In genomic region chr7:2869981-2870380, GRCh38 we compare ENCODE assay signal across 10 cellular contexts. TPM values are rescaled to one million over a fixed set of nuclear protein-coding genes. Genes with fewer than 3 reads are reported as not detected.
DNase-seq lines count a peak whose midpoint lies in the region; ATAC-seq and TF ChIP-seq lines count a peak whose summit lies in the region.
"Had no signal": no experiment of that assay in that cellular context is flagged by ENCODE, and none has a peak within 500 bp of the region (broad histone marks: within the 10 kb centered on the region; RNA-seq: fewer than 3 reads in every experiment).

No MANE protein-coding gene starts in this region.

- H2AK5ac ChIP-seq in mesendoderm (ENCODE audit: low read length) = no peak overlapping the region

- no peak overlapping the region for H3K4ac ChIP-seq in mesendoderm (ENCODE audit: low read depth, low read length)

- H3K4me2 ChIP-seq in mesendoderm (ENCODE audit: low read length) = no peak overlapping the region

- ATAC-seq in CD8-positive, alpha-beta T cell = no peak
- ATAC-seq in WTC11 (no peak), HG03097 (IDR thresholded peaks at IDR 0.05; ENCODE audit: low FRiP score, unreplicated experiment) (no peak)

- H3K9ac ChIP-seq in mesendoderm (ENCODE audit: low read length) = no peak overlapping the region

- H3K27ac Mint-ChIP-seq in CD8-positive, alpha-beta T cell = no peak overlapping the region
- peak overlapping the region; percentile 71 for H3K27ac Mint-ChIP-seq in WTC11

- H3K27ac ChIP-seq in CD8-positive, alpha-beta T cell (ENCODE audit: low read depth, low read length) = no peak overlapping the region
- H3K27ac ChIP-seq in mesendoderm (ENCODE audit: low read depth, low read length) = no peak overlapping the region
- H3K27ac ChIP-seq in substantia nigra (ENCODE audit: low read depth, low read length, poor library complexity, severe bottlenecking) = no peak overlapping the region
- H3K27ac ChIP-seq in tibial artery = no peak overlapping the region

- H3K79me1 ChIP-seq in mesendoderm (ENCODE audit: low read length) = no peaks in the 10 kb centered on the region

- POLR2A ChIA-PET in CD8-positive, alpha-beta T cell (lab: Charles Lee) = interaction anchor here (0.7 kb wide), 1 partner anchor 199 kb away, joined by 3 read pairs; no protein-coding TSS in a partner anchor
- POLR2A ChIA-PET in WTC11 (lab: Charles Lee) = interaction anchor here (0.6 kb wide), 1 partner anchor 925 kb away, joined by 3 read pairs; no protein-coding TSS in a partner anchor

- DNase-seq in AG20443 (ENCODE audit: low spot score) = peak; percentile 7
- no peak for DNase-seq in CD8-positive, alpha-beta T cell
- no peak for DNase-seq in WTC11 (ENCODE audit: low spot score)
- no peak for DNase-seq in mesendoderm
- no peak for DNase-seq in D341Med (ENCODE audit: low spot score)
- no peak for DNase-seq in substantia nigra (lab: John Stamatoyannopoulos, UW)
- DNase-seq in tibial artery = no peak
- DNase-seq: esophagus squamous epithelium, NCI-H748 treated with DMSO at 0.1 percent for 48 hours had no signal

- peak overlapping the region; percentile 50 for H3K4me3 Mint-ChIP-seq in CD8-positive, alpha-beta T cell
- no peak overlapping the region for H3K4me3 Mint-ChIP-seq in WTC11

- no peaks in the 10 kb centered on the region for H3K9me3 Mint-ChIP-seq in CD8-positive, alpha-beta T cell
- no peaks in the 10 kb centered on the region for H3K9me3 Mint-ChIP-seq in WTC11

- TF ChIP-seq CTCF in CD8-positive, alpha-beta T cell (IDR thresholded peaks at IDR 0.05) = no peak
- TF ChIP-seq CTCF in WTC11 (IDR thresholded peaks at IDR 0.05) = no peak
- TF ChIP-seq CTCF in tibial artery (IDR thresholded peaks at IDR 0.05) = no peak

- CTCF ChIA-PET in CD8-positive, alpha-beta T cell (lab: Charles Lee) = no interaction called here
- CTCF ChIA-PET in WTC11 (lab: Charles Lee) = interaction anchor here (1.1 kb wide), 1 partner anchor 16 kb away, joined by 5 read pairs; no protein-coding TSS in a partner anchor

- peaks cover 32% of the 10 kb centered on the region for H3K4me1 Mint-ChIP-seq in CD8-positive, alpha-beta T cell (ENCODE audit: low read depth)
- H3K4me1 Mint-ChIP-seq in WTC11 = peaks cover 26% of the 10 kb centered on the region

- H3K4me1 ChIP-seq in CD8-positive, alpha-beta T cell (ENCODE audit: insufficient read depth, low read length) = peaks cover 21% of the 10 kb centered on the region
- H3K4me1 ChIP-seq in mesendoderm (ENCODE audit: control insufficient read depth, low read depth, low read length) (no peaks in the 10 kb centered on the region), tibial artery (peaks cover 0 to 5% (median 4%) of the 10 kb centered on the region in 4 donors)

- H3K4me3 ChIP-seq in CD8-positive, alpha-beta T cell (ENCODE audit: low read depth, low read length) = no peak overlapping the region
- H3K4me3 ChIP-seq in mesendoderm (ENCODE audit: low read length) (no peak overlapping the region), tibial artery (no peak overlapping the region)

- WGBS in mesendoderm (ENCODE audit: extremely low coverage, insufficient coverage, low lambda C conversion rate) = no CpG with 5 or more reads among the region's 15 CpGs

- H2BK120ac ChIP-seq in mesendoderm (ENCODE audit: low read depth, low read length) = no peak overlapping the region

- H3K36me3 Mint-ChIP-seq in CD8-positive, alpha-beta T cell = no peaks in the 10 kb centered on the region
- H3K36me3 Mint-ChIP-seq in WTC11 = no peaks in the 10 kb centered on the region

- peak overlapping the region; percentile 1 for H3K56ac ChIP-seq in mesendoderm (ENCODE audit: low read length)

- no peaks in the 10 kb centered on the region for H3K36me3 ChIP-seq in CD8-positive, alpha-beta T cell (ENCODE audit: insufficient read depth, low read length)
- H3K36me3 ChIP-seq in mesendoderm (ENCODE audit: control insufficient read depth, insufficient read depth, low read length) (no peaks in the 10 kb centered on the region), tibial artery (no peaks in the 10 kb centered on the region)
- H3K36me3 ChIP-seq: esophagus squamous epithelium had no signal

- H4K8ac ChIP-seq in mesendoderm (ENCODE audit: low read depth, low read length) = no peak overlapping the region

- H3K9me3 ChIP-seq in CD8-positive, alpha-beta T cell (ENCODE audit: low read length) = no peaks in the 10 kb centered on the region
- no peaks in the 10 kb centered on the region for H3K9me3 ChIP-seq in tibial artery
- H3K9me3 ChIP-seq: esophagus squamous epithelium had no signal

- no peaks in the 10 kb centered on the region for H3K27me3 ChIP-seq in CD8-positive, alpha-beta T cell (ENCODE audit: insufficient read depth, low read length)
- H3K27me3 ChIP-seq in mesendoderm (ENCODE audit: insufficient read depth, low read length, poor library complexity) (no peaks in the 10 kb centered on the region), tibial artery (peaks cover 0 to 10% of the 10 kb centered on the region in 2 donors)

- H3K79me2 ChIP-seq in mesendoderm (ENCODE audit: control insufficient read depth, insufficient read depth, low read length) = no peaks in the 10 kb centered on the region

- intact Hi-C loops in CD8-positive, alpha-beta T cell (cut with DNase I, micrococcal nuclease) = loop anchor here (5.0 to 10.0 kb wide), 4 partner anchors 197 to 1885 kb away; no protein-coding TSS in a partner anchor
- intact Hi-C loops in tibial artery (cut with DNase I; ENCODE audit: low total_unique reads) = no loop called here

- no peak overlapping the region for H2BK5ac ChIP-seq in mesendoderm (ENCODE audit: low read length)

- H4K5ac ChIP-seq in mesendoderm (ENCODE audit: low read length) = no peak overlapping the region

- H3K18ac ChIP-seq in mesendoderm (ENCODE audit: low read length) = no peak overlapping the region

- no peak overlapping the region for H2BK15ac ChIP-seq in mesendoderm (replicated peaks; ENCODE audit: low read depth)

- H3K27me3 Mint-ChIP-seq in CD8-positive, alpha-beta T cell (ENCODE audit: low read depth) = no peaks in the 10 kb centered on the region
- no peaks in the 10 kb centered on the region for H3K27me3 Mint-ChIP-seq in WTC11 (ENCODE audit: low read depth)

- no peak overlapping the region for H3K23ac ChIP-seq in mesendoderm (ENCODE audit: low read length)

TF ChIP-seq in WTC11, 78 proteins besides CTCF, POLR2A, EP300 and RAD21:
- TF ChIP-seq NFATC4 (CRISPR knock-in tag; IDR thresholded peaks at IDR 0.05) (no peak), PRDM15 (CRISPR knock-in tag; IDR thresholded peaks at IDR 0.05) (no peak), SOX15 (CRISPR knock-in tag; IDR thresholded peaks at IDR 0.05) (no peak), NFE2L1 (CRISPR knock-in tag; IDR thresholded peaks at IDR 0.05) (no peak), HMGA2 (CRISPR knock-in tag; IDR thresholded peaks at IDR 0.05) (no peak), CDX4 (CRISPR knock-in tag; IDR thresholded peaks at IDR 0.05; ENCODE audit: borderline replicate concordance) (no peak), RORB (CRISPR knock-in tag; IDR thresholded peaks at IDR 0.05) (no peak), TCF7 (CRISPR knock-in tag; IDR thresholded peaks at IDR 0.05; ENCODE audit: low read depth) (no peak), CBFB (CRISPR knock-in tag; IDR thresholded peaks at IDR 0.05; ENCODE audit: low read depth) (no peak), ATF1 (CRISPR knock-in tag; IDR thresholded peaks at IDR 0.05) (no peak), ZMAT4 (CRISPR knock-in tag; IDR thresholded peaks at IDR 0.05) (no peak), ZNF219 (CRISPR knock-in tag; IDR thresholded peaks at IDR 0.05; ENCODE audit: borderline replicate concordance) (no peak)

RNA-seq across cellular contexts. Expression of gene GNA12, which starts 25.9 kb away (rescaled TPM):
- 10 to 100 TPM; 17.0 to 17.7 TPM for total RNA-seq in CD8-positive, alpha-beta T cell
- 89.2 to 99.6 TPM (median 90.3 TPM) in 3 replicates for total RNA-seq in WTC11 (2021)
- 46.1 TPM for polyA plus RNA-seq in mesendoderm (2013, experiment 1 of 2)
- polyA plus RNA-seq in mesendoderm (2013, experiment 2 of 2) = 47.4 TPM
